9 cellular contexts compared by ENCODE assay signal in the genomic region with DNA sequence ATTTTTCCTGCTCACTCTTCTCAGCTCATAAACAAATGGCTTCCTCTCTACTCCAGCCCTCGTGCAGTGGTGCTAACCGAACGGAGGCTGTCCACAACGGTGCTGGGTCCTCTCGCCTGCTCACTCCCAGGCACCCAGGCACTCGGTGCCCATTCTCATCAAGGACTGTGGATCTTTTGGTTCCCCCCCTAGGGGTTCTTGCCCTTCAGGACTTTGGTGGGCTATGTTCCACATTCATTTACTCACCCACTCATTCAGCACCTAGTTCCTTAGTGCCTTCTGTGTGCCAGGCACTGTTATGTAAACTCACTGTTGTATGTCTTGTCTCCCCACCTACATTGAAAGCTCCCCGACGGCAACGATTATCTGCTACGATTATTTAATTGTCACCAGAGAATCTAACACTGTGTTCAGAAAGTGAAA.
A peak's percentile ranks its signal among the peaks of the same experiment; 100 is the strongest.
DNase-seq lines count a peak whose midpoint lies in the region; ATAC-seq, FAIRE-seq and TF ChIP-seq lines count a peak whose summit lies in the region.
"Had no signal": no experiment of that assay in that cellular context is flagged by ENCODE, and none has a peak within 500 bp of the region (broad histone marks: within the 10 kb centered on the region; RNA-seq: fewer than 3 reads in every experiment).

No MANE protein-coding gene starts in this region.

- CTCF ChIA-PET in AG04449 (lab: Yijun Ruan, JAX): interaction anchor here (0.6 to 2.1 kb wide), 6 partner anchors 37 to 285 kb away, joined by 3 to 7 read pairs (median 4); no protein-coding TSS in a partner anchor
- CTCF ChIA-PET in OCI-LY7 (lab: Charles Lee; ENCODE audit: unreplicated experiment): no interaction called here

- intact Hi-C loops in OCI-LY7 (cut with micrococcal nuclease; ENCODE audit: unreplicated experiment) (no loop called here), natural killer cell (cut with micrococcal nuclease) (loop anchor here (1.0 to 2.0 kb wide), 2 partner anchors 8 to 45 kb away; no protein-coding TSS in a partner anchor)

- H3K4me3 Mint-ChIP-seq in natural killer cell: peak overlapping the region; percentile 95

- peak; percentile 20 to 42 (median 35) for ATAC-seq in natural killer cell

- peaks cover 74% of the 10 kb centered on the region for H3K4me1 ChIP-seq in OCI-LY7 (ENCODE audit: insufficient read depth, low read length, poor library complexity, severe bottlenecking)

- H3K9me2 ChIP-seq in OCI-LY7 (ENCODE audit: insufficient read depth, low read length): no peaks in the 10 kb centered on the region

- no peaks in the 10 kb centered on the region for H3K9me3 ChIP-seq in OCI-LY7 (ENCODE audit: low read length)

- no peak for FAIRE-seq in GM19239 (lab: Jason Lieb, UNC)
- FAIRE-seq: D721Med had no signal

- no peaks in the 10 kb centered on the region for H3K36me3 ChIP-seq in OCI-LY7 (ENCODE audit: insufficient read depth, low read length)

- peak overlapping the region; percentile 58; the same call in 1 of the 2 replicates for H2AFZ ChIP-seq in OCI-LY7 (ENCODE audit: low read length)

- peaks cover 92 to 94% of the 10 kb centered on the region in 2 donors for H3K4me1 Mint-ChIP-seq in natural killer cell

- H3K27ac ChIP-seq in OCI-LY7 (ENCODE audit: low read depth, low read length, poor library complexity, severe bottlenecking): peak overlapping the region; percentile 12
- H3K27ac ChIP-seq in cingulate gyrus (ENCODE audit: low read depth, low read length): peak overlapping the region; percentile 57

- BruUV-seq in OCI-LY7 (replicated peaks; lab: Mats Ljungman, UMichigan): no TSS peak

- H3K36me3 Mint-ChIP-seq in natural killer cell: peaks cover 11% of the 10 kb centered on the region

- TF ChIP-seq CTCF in AG04449 (IDR thresholded peaks at IDR 0.05; ENCODE audit: insufficient read depth, low read length, missing control alignments) (no peak), OCI-LY7 (conservative IDR thresholded peaks at IDR 0.05; ENCODE audit: low read length) (no peak), natural killer cell (IDR thresholded peaks at IDR 0.05) (no peak), GM20000 (IDR thresholded peaks at IDR 0.05; ENCODE audit: extremely low read depth, missing control alignments) (no peak)

- peak overlapping the region; percentile 99 to 100 for H3K27ac Mint-ChIP-seq in natural killer cell

- no peaks in the 10 kb centered on the region for H4K20me1 ChIP-seq in OCI-LY7 (ENCODE audit: insufficient read depth, low read length)

- POLR2A ChIA-PET in AG04449 (lab: Yijun Ruan, JAX): no interaction called here
- POLR2A ChIA-PET in OCI-LY7 (lab: Charles Lee): interaction anchor here (0.7 to 1.2 kb wide), 2 partner anchors 8 to 11 kb away, joined by 3 to 4 read pairs; no protein-coding TSS in a partner anchor

- H3K27me3 Mint-ChIP-seq in natural killer cell (ENCODE audit: low read depth in 2 of 2): no peaks in the 10 kb centered on the region

- no peaks in the 10 kb centered on the region for H3K9me3 Mint-ChIP-seq in natural killer cell

- H3K4me3 ChIP-seq in AG04449 (ENCODE audit: low read depth, low read length) (peak overlapping the region; percentile 32), OCI-LY7 (ENCODE audit: low read depth, low read length, poor library complexity, severe bottlenecking) (peak overlapping the region; percentile 2)

- DNase-seq in AG04449 (ENCODE audit: low read depth, low spot score) (no peak), OCI-LY7 (ENCODE audit: low spot score) (no peak), natural killer cell (no peak), NCI-H510A treated with DMSO at 0.1 percent for 48 hours (lab: John Stamatoyannopoulos, UW) (no peak), GM20000 (ENCODE audit: low spot score) (no peak), NCI-H2029 treated with DMSO at 0.1 percent for 48 hours (lab: John Stamatoyannopoulos, UW) (no peak), GM19239 (ENCODE audit: insufficient read length, low spot score) (no peak)

- H3K79me2 ChIP-seq in OCI-LY7 (ENCODE audit: insufficient read depth, low read depth, low read length): no peaks in the 10 kb centered on the region

- H3K4me2 ChIP-seq in OCI-LY7 (ENCODE audit: low read length): peak overlapping the region; percentile 73
